In the genomic region with DNA sequence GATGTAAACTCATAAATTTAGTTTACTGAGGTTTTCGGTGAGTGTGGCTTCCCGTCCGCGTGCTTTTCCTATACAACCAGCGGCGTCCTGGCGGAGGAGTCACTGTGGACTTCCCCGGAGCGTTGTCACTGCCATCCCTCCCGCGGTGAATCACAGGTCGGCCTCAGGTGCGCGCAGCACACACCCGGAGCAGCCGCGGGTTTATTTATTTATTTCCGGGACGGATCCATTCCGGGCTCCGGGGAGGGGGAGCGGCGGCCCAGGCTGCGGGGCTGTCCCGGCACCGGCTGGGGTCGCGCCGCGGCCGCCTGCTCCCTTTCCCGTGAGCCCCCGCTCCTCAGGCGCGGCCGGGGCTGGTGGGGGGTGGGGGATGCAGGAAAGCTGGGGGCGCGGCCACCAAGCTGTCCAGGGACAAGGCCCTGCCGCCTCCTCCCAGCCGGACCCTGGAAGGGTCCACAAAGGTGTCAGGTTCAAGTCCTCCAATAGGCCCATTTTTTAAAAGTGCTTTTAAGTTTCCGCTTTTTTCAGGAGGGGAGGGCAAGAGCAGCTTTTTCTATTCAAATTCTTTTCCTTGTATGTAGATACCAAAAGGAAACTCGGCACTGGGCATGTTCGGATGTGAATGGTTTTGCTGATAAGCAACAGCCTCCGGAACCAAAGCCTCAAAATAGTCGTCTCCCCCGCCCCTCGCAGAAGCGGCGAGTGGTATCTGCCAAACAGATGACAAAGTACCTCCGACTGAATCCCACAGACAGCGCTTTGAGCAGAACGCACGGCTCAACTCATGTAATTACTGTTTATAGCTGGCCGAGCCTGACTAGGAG, we compare ENCODE assay signal across 1 cellular context.
TF ChIP-seq lines count a peak whose summit lies in the region.

No MANE protein-coding gene starts in this region.

TF ChIP-seq in K562, 482 proteins besides CTCF, POLR2A, EP300 and RAD21 (continued from another document and continues in another):
- TF ChIP-seq, protein P1, sequence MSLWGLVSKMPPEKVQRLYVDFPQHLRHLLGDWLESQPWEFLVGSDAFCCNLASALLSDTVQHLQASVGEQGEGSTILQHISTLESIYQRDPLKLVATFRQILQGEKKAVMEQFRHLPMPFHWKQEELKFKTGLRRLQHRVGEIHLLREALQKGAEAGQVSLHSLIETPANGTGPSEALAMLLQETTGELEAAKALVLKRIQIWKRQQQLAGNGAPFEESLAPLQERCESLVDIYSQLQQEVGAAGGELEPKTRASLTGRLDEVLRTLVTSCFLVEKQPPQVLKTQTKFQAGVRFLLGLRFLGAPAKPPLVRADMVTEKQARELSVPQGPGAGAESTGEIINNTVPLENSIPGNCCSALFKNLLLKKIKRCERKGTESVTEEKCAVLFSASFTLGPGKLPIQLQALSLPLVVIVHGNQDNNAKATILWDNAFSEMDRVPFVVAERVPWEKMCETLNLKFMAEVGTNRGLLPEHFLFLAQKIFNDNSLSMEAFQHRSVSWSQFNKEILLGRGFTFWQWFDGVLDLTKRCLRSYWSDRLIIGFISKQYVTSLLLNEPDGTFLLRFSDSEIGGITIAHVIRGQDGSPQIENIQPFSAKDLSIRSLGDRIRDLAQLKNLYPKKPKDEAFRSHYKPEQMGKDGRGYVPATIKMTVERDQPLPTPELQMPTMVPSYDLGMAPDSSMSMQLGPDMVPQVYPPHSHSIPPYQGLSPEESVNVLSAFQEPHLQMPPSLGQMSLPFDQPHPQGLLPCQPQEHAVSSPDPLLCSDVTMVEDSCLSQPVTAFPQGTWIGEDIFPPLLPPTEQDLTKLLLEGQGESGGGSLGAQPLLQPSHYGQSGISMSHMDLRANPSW (CRISPR knock-in tag; IDR thresholded peaks at IDR 0.05): no peak
- TF ChIP-seq, protein P2, sequence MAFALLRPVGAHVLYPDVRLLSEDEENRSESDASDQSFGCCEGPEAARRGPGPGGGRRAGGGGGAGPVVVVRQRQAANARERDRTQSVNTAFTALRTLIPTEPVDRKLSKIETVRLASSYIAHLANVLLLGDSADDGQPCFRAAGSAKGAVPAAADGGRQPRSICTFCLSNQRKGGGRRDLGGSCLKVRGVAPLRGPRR (CRISPR knock-in tag; IDR thresholded peaks at IDR 0.05): no peak
- 0 out of 2 replicates have a peak, but pooled peaks have one; percentile 31 for TF ChIP-seq SP1 (CRISPR knock-in tag; IDR thresholded peaks at IDR 0.05)
- no peak; a peak in 1 of 3 replicates for TF ChIP-seq CBX3 (IDR thresholded peaks at IDR 0.05; ENCODE audit: borderline replicate concordance in 1 of 2, low read length in 2 of 2)
- no peak for TF ChIP-seq ZNF589 (CRISPR knock-in tag; IDR thresholded peaks at IDR 0.05; ENCODE audit: low read depth)
- TF ChIP-seq ZNF586 (CRISPR knock-in tag; conservative IDR thresholded peaks at IDR 0.05): no peak
- TF ChIP-seq CCNT2 (IDR thresholded peaks at IDR 0.05; ENCODE audit: borderline replicate concordance, extremely low read depth, insufficient read length, low read depth, low read length): peak; percentile 36
- no peak for TF ChIP-seq BRD4 (IDR thresholded peaks at IDR 0.05)
- peak; percentile 50; the same call in 1 of the 2 replicates for TF ChIP-seq ZNF143 (CRISPR knock-in tag; IDR thresholded peaks at IDR 0.05)
- peak; percentile 79 for TF ChIP-seq JUND (IDR thresholded peaks at IDR 0.05; ENCODE audit: borderline replicate concordance, low read depth, low read length)
- peak; percentile 53; the same call in 1 of the 3 replicates for TF ChIP-seq JUND (tag; IDR thresholded peaks at IDR 0.05; ENCODE audit: borderline replicate concordance, low read depth, low read length)
- TF ChIP-seq TAF7 (tag; IDR thresholded peaks at IDR 0.05): no peak
- peak; percentile 79 for TF ChIP-seq POLR2B (IDR thresholded peaks at IDR 0.05; ENCODE audit: low read depth, partially characterized antibody)
- peak; percentile 24; the same call in 1 of the 2 replicates for TF ChIP-seq L3MBTL2 (IDR thresholded peaks at IDR 0.05)
- TF ChIP-seq EHMT2 (IDR thresholded peaks at IDR 0.05): no peak
- peak; percentile 58 for TF ChIP-seq SUPT5H (IDR thresholded peaks at IDR 0.05)
- peak; percentile 92 for TF ChIP-seq CBFA2T3 (IDR thresholded peaks at IDR 0.05)
- peak; percentile 63; the same call in 1 of the 2 replicates for TF ChIP-seq TOE1 (IDR thresholded peaks at IDR 0.05; ENCODE audit: borderline replicate concordance)
- no peak for TF ChIP-seq TOE1 (CRISPR knock-in tag; IDR thresholded peaks at IDR 0.05; ENCODE audit: borderline replicate concordance, low read depth)
- TF ChIP-seq, protein P3, sequence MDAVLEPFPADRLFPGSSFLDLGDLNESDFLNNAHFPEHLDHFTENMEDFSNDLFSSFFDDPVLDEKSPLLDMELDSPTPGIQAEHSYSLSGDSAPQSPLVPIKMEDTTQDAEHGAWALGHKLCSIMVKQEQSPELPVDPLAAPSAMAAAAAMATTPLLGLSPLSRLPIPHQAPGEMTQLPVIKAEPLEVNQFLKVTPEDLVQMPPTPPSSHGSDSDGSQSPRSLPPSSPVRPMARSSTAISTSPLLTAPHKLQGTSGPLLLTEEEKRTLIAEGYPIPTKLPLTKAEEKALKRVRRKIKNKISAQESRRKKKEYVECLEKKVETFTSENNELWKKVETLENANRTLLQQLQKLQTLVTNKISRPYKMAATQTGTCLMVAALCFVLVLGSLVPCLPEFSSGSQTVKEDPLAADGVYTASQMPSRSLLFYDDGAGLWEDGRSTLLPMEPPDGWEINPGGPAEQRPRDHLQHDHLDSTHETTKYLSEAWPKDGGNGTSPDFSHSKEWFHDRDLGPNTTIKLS (IDR thresholded peaks at IDR 0.05; ENCODE audit: borderline replicate concordance, low read depth): no peak; the same call in 1 of the 2 replicates
- TF ChIP-seq CREM (IDR thresholded peaks at IDR 0.05; ENCODE audit: low read depth): peak; percentile 62
- TF ChIP-seq ZNF253 (CRISPR knock-in tag; conservative IDR thresholded peaks at IDR 0.05): no peak
- TF ChIP-seq SIN3A (IDR thresholded peaks at IDR 0.05; ENCODE audit: borderline replicate concordance in 2 of 2, control insufficient read depth in 1 of 2, low read depth in 2 of 2, low read length in 2 of 2): peak in 1 of 2 experiments; percentile 46; a peak in 2 of 4 replicates
- no peak for TF ChIP-seq ZNF79 (CRISPR knock-in tag; IDR thresholded peaks at IDR 0.05; ENCODE audit: low read depth)
- TF ChIP-seq NEUROD1 (IDR thresholded peaks at IDR 0.05; ENCODE audit: borderline replicate concordance, low read depth, low read length, partially characterized antibody): no peak
- TF ChIP-seq TAL1 (IDR thresholded peaks at IDR 0.05): peak; percentile 77
- TF ChIP-seq CHD2 (IDR thresholded peaks at IDR 0.05; ENCODE audit: low read depth, low read length): no peak
- TF ChIP-seq, protein P4, sequence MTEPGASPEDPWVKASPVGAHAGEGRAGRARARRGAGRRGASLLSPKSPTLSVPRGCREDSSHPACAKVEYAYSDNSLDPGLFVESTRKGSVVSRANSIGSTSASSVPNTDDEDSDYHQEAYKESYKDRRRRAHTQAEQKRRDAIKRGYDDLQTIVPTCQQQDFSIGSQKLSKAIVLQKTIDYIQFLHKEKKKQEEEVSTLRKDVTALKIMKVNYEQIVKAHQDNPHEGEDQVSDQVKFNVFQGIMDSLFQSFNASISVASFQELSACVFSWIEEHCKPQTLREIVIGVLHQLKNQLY (CRISPR knock-in tag; conservative IDR thresholded peaks at IDR 0.05): no peak
- TF ChIP-seq KDM2B (CRISPR knock-in tag; IDR thresholded peaks at IDR 0.05): no peak
- TF ChIP-seq ZEB2 (IDR thresholded peaks at IDR 0.05): peak; percentile 88
- peak; percentile 64; the same call in 1 of the 2 replicates for TF ChIP-seq BCOR (IDR thresholded peaks at IDR 0.05)
- no peak for TF ChIP-seq SIRT6 (IDR thresholded peaks at IDR 0.05; ENCODE audit: low read depth, low read length)
- TF ChIP-seq KLF16 (IDR thresholded peaks at IDR 0.05): peak; percentile 61
- TF ChIP-seq, protein P5, sequence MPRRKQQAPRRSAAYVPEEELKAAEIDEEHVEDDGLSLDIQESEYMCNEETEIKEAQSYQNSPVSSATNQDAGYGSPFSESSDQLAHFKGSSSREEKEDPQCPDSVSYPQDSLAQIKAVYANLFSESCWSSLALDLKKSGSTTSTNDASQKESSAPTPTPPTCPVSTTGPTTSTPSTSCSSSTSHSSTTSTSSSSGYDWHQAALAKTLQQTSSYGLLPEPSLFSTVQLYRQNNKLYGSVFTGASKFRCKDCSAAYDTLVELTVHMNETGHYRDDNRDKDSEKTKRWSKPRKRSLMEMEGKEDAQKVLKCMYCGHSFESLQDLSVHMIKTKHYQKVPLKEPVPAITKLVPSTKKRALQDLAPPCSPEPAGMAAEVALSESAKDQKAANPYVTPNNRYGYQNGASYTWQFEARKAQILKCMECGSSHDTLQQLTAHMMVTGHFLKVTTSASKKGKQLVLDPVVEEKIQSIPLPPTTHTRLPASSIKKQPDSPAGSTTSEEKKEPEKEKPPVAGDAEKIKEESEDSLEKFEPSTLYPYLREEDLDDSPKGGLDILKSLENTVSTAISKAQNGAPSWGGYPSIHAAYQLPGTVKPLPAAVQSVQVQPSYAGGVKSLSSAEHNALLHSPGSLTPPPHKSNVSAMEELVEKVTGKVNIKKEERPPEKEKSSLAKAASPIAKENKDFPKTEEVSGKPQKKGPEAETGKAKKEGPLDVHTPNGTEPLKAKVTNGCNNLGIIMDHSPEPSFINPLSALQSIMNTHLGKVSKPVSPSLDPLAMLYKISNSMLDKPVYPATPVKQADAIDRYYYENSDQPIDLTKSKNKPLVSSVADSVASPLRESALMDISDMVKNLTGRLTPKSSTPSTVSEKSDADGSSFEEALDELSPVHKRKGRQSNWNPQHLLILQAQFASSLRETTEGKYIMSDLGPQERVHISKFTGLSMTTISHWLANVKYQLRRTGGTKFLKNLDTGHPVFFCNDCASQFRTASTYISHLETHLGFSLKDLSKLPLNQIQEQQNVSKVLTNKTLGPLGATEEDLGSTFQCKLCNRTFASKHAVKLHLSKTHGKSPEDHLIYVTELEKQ (CRISPR knock-in tag; IDR thresholded peaks at IDR 0.05): no peak
- no peak for TF ChIP-seq ZNF239 (CRISPR knock-in tag; IDR thresholded peaks at IDR 0.05)
- peak; percentile 82 for TF ChIP-seq CBFA2T2 (conservative IDR thresholded peaks at IDR 0.05)
- TF ChIP-seq FOSL1 (tag; conservative IDR thresholded peaks at IDR 0.05): peak; percentile 56; the same call in 1 of the 2 replicates
- TF ChIP-seq, protein P6, sequence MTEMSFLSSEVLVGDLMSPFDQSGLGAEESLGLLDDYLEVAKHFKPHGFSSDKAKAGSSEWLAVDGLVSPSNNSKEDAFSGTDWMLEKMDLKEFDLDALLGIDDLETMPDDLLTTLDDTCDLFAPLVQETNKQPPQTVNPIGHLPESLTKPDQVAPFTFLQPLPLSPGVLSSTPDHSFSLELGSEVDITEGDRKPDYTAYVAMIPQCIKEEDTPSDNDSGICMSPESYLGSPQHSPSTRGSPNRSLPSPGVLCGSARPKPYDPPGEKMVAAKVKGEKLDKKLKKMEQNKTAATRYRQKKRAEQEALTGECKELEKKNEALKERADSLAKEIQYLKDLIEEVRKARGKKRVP (CRISPR knock-in tag; IDR thresholded peaks at IDR 0.05): no peak
- no peak for TF ChIP-seq SMAD3 (CRISPR knock-in tag; conservative IDR thresholded peaks at IDR 0.05)
- TF ChIP-seq SAFB (IDR thresholded peaks at IDR 0.05; ENCODE audit: borderline replicate concordance, low read depth, low read length): no peak
- TF ChIP-seq, protein P7, sequence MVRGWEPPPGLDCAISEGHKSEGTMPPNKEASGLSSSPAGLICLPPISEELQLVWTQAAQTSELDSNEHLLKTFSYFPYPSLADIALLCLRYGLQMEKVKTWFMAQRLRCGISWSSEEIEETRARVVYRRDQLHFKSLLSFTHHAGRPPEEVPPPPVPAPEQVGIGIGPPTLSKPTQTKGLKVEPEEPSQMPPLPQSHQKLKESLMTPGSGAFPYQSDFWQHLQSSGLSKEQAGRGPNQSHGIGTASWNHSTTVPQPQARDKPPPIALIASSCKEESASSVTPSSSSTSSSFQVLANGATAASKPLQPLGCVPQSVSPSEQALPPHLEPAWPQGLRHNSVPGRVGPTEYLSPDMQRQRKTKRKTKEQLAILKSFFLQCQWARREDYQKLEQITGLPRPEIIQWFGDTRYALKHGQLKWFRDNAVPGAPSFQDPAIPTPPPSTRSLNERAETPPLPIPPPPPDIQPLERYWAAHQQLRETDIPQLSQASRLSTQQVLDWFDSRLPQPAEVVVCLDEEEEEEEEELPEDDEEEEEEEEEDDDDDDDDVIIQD (CRISPR knock-in tag; IDR thresholded peaks at IDR 0.05): no peak
- peak; percentile 77; the same call in 1 of the 2 replicates for TF ChIP-seq NBN (IDR thresholded peaks at IDR 0.05; ENCODE audit: low read depth)
- peak; percentile 91 for TF ChIP-seq RNF2 (IDR thresholded peaks at IDR 0.05)
- TF ChIP-seq PHF21A (IDR thresholded peaks at IDR 0.05; ENCODE audit: borderline replicate concordance, low read depth): peak; percentile 11; the same call in 1 of the 2 replicates
- TF ChIP-seq IFI16 (CRISPR knock-in tag; IDR thresholded peaks at IDR 0.05): no peak
- TF ChIP-seq SREBF2 (CRISPR knock-in tag; IDR thresholded peaks at IDR 0.05): no peak
- TF ChIP-seq PCBP1 (IDR thresholded peaks at IDR 0.05; ENCODE audit: low read depth, low read length, poor library complexity, severe bottlenecking): peak; percentile 57
- no peak for TF ChIP-seq MED1 (CRISPR knock-in tag; IDR thresholded peaks at IDR 0.05; ENCODE audit: borderline replicate concordance)
- no peak for TF ChIP-seq KAT2B (IDR thresholded peaks at IDR 0.05; ENCODE audit: low read depth, low read length)
- TF ChIP-seq, protein P8, sequence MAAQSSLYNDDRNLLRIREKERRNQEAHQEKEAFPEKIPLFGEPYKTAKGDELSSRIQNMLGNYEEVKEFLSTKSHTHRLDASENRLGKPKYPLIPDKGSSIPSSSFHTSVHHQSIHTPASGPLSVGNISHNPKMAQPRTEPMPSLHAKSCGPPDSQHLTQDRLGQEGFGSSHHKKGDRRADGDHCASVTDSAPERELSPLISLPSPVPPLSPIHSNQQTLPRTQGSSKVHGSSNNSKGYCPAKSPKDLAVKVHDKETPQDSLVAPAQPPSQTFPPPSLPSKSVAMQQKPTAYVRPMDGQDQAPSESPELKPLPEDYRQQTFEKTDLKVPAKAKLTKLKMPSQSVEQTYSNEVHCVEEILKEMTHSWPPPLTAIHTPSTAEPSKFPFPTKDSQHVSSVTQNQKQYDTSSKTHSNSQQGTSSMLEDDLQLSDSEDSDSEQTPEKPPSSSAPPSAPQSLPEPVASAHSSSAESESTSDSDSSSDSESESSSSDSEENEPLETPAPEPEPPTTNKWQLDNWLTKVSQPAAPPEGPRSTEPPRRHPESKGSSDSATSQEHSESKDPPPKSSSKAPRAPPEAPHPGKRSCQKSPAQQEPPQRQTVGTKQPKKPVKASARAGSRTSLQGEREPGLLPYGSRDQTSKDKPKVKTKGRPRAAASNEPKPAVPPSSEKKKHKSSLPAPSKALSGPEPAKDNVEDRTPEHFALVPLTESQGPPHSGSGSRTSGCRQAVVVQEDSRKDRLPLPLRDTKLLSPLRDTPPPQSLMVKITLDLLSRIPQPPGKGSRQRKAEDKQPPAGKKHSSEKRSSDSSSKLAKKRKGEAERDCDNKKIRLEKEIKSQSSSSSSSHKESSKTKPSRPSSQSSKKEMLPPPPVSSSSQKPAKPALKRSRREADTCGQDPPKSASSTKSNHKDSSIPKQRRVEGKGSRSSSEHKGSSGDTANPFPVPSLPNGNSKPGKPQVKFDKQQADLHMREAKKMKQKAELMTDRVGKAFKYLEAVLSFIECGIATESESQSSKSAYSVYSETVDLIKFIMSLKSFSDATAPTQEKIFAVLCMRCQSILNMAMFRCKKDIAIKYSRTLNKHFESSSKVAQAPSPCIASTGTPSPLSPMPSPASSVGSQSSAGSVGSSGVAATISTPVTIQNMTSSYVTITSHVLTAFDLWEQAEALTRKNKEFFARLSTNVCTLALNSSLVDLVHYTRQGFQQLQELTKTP (IDR thresholded peaks at IDR 0.05; ENCODE audit: low read depth in 1 of 2, partially characterized antibody in 2 of 2): peak in 1 of 2 experiments; percentile 60
- no peak for TF ChIP-seq CBFB (CRISPR knock-in tag; IDR thresholded peaks at IDR 0.05)
